ENCODE assay signal across 1 cellular context in genomic region chr2:238015705-238016104, GRCh38.
TF ChIP-seq lines count a peak whose summit lies in the region.

No MANE protein-coding gene starts in this region.

TF ChIP-seq in H1, 55 proteins besides CTCF, POLR2A, EP300 and RAD21:
- TF ChIP-seq GTF2F1 (IDR thresholded peaks at IDR 0.05; ENCODE audit: borderline replicate concordance, low read depth, low read length) (no peak), CTBP2 (IDR thresholded peaks at IDR 0.05; ENCODE audit: borderline replicate concordance, insufficient read depth, insufficient read length, low read length) (no peak), NRF1 (IDR thresholded peaks at IDR 0.05; ENCODE audit: low read depth, low read length) (no peak), SIRT6 (IDR thresholded peaks at IDR 0.05; ENCODE audit: low read length) (no peak), SP1 (IDR thresholded peaks at IDR 0.05; ENCODE audit: low read depth, low read length) (no peak), EZH2 (IDR thresholded peaks at IDR 0.05; ENCODE audit: low read depth, low read length, severe bottlenecking) (no peak), CREB1 (IDR thresholded peaks at IDR 0.05) (no peak), CHD1 (IDR thresholded peaks at IDR 0.05; ENCODE audit: low read depth, low read length) (no peak), TAF1 (IDR thresholded peaks at IDR 0.05; ENCODE audit: low read depth, low read length) (no peak), RFX5 (IDR thresholded peaks at IDR 0.05; ENCODE audit: borderline replicate concordance, low read depth, low read length) (no peak), JUND (IDR thresholded peaks at IDR 0.05; ENCODE audit: low read length) (no peak), TAF7 (optimal IDR thresholded peaks at IDR 0.05; ENCODE audit: borderline replicate concordance, low read depth, low read length) (no peak), CEBPB (IDR thresholded peaks at IDR 0.05; ENCODE audit: low read depth, low read length) (no peak), SIN3A (conservative IDR thresholded peaks at IDR 0.05 in 1 of 2, IDR thresholded peaks at IDR 0.05 in 1 of 2; ENCODE audit: low read depth in 1 of 2, low read length in 2 of 2) (no peak)
- TF ChIP-seq, protein P1, sequence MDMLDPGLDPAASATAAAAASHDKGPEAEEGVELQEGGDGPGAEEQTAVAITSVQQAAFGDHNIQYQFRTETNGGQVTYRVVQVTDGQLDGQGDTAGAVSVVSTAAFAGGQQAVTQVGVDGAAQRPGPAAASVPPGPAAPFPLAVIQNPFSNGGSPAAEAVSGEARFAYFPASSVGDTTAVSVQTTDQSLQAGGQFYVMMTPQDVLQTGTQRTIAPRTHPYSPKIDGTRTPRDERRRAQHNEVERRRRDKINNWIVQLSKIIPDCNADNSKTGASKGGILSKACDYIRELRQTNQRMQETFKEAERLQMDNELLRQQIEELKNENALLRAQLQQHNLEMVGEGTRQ (IDR thresholded peaks at IDR 0.05; ENCODE audit: low read length): no peak
TF ChIP-seq in H1: peak in this region for 0.
